Comparison of ENCODE assay signal across 1 cellular context in the genomic region with DNA sequence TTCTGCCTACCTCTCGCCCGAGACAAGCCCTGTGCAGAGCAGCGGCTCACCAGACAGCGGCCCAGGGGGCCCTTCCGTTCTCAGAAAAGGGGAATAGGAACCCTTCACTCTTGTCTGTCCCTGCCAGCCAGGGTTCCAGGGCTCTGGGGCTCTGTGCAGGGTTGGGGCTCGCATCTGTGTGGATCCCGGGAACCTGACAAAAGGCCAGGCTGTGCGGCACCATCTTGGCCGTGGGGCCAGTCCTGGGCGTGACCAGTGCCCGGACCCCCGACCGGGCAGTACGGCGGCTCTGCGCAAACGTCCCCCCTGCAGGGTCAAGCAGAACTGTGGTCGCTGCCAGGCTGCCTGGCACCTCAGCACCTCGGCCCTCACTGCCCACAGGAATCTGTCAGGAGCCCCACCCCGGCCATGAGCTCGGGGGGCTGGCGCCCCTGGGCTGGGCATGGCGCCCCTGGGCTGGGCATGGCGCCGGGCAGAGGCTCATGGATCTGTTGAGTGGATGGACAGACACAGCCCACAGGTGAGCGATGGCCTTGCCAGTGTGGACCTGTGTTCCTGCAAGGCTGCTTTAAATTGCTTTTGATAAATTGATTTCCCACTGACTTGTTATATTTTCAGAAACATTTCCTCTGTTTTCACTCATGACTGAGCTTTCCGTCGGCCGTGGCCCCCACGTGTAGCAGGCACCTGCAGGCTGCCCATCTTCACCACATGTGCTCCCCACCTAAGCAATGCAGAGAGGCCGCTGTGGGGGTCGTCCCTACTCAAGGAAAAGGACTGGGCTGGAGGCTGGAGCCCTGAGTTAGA.
TF ChIP-seq lines count a peak whose summit lies in the region.

No MANE protein-coding gene starts in this region.

TF ChIP-seq in IMR-90, 13 proteins besides CTCF, POLR2A, EP300 and RAD21 (continued from another document):
- TF ChIP-seq CEBPB (IDR thresholded peaks at IDR 0.05; ENCODE audit: low read depth, low read length) = no peak
- no peak for TF ChIP-seq CHD1 (IDR thresholded peaks at IDR 0.05; ENCODE audit: low read depth, low read length)
- TF ChIP-seq, protein P1, sequence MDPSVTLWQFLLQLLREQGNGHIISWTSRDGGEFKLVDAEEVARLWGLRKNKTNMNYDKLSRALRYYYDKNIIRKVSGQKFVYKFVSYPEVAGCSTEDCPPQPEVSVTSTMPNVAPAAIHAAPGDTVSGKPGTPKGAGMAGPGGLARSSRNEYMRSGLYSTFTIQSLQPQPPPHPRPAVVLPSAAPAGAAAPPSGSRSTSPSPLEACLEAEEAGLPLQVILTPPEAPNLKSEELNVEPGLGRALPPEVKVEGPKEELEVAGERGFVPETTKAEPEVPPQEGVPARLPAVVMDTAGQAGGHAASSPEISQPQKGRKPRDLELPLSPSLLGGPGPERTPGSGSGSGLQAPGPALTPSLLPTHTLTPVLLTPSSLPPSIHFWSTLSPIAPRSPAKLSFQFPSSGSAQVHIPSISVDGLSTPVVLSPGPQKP (IDR thresholded peaks at IDR 0.05; ENCODE audit: borderline replicate concordance, low read depth, low read length) = no peak
- TF ChIP-seq MXI1 (IDR thresholded peaks at IDR 0.05; ENCODE audit: borderline replicate concordance, low read depth, low read length) = no peak
- no peak for TF ChIP-seq RFX5 (IDR thresholded peaks at IDR 0.05; ENCODE audit: low read depth, low read length)
- TF ChIP-seq RCOR1 (IDR thresholded peaks at IDR 0.05; ENCODE audit: insufficient replicate concordance, low read length) = no peak
- TF ChIP-seq NFE2L2 (IDR thresholded peaks at IDR 0.05; ENCODE audit: low read depth, low read length) = no peak
TF ChIP-seq in IMR-90: peak in this region for 0.
